ENCODE assay signal across 10 cellular contexts in genomic region chr17:82094931-82095776, GRCh38. TPM values are rescaled to one million over a fixed set of nuclear protein-coding genes. Genes with fewer than 3 reads are reported as not detected.
DNase-seq lines count a peak whose midpoint lies in the region; ATAC-seq and TF ChIP-seq lines count a peak whose summit lies in the region.
"Had no signal": no experiment of that assay in that cellular context is flagged by ENCODE, and none has a peak within 500 bp of the region (broad histone marks: within the 10 kb centered on the region; RNA-seq: fewer than 3 reads in every experiment).

No MANE protein-coding gene starts in this region.

- ATAC-seq in CD4-positive, CD25-positive, alpha-beta regulatory T cell (ENCODE audit: low read depth in 2 of 2), result no peak
- no peak for ATAC-seq in GM18511 (IDR thresholded peaks at IDR 0.05; ENCODE audit: unreplicated experiment)

- H3K79me2 ChIP-seq in neural cell (replicated peaks; ENCODE audit: insufficient read depth, low read length), result peaks cover 24% of the 10 kb centered on the region

- TF ChIP-seq RAD21 in neural cell (conservative IDR thresholded peaks at IDR 0.05), result no peak

- TF ChIP-seq CTCF in brain (conservative IDR thresholded peaks at IDR 0.05), result no peak
- no peak for TF ChIP-seq CTCF in neural cell (IDR thresholded peaks at IDR 0.05; ENCODE audit: poor library complexity, severe bottlenecking)
- TF ChIP-seq CTCF in ascending aorta (IDR thresholded peaks at IDR 0.05), result no peak

- H3K36me3 ChIP-seq in CD4-positive, CD25-positive, alpha-beta regulatory T cell (ENCODE audit: control insufficient read depth, insufficient read depth, low read length), result peaks cover 10% of the 10 kb centered on the region
- H3K36me3 ChIP-seq in neural cell (ENCODE audit: insufficient read depth, low read length) (no peaks in the 10 kb centered on the region), ascending aorta (peaks cover 48 to 56% of the 10 kb centered on the region in 2 donors)

- H3K27ac ChIP-seq in CD4-positive, CD25-positive, alpha-beta regulatory T cell (ENCODE audit: insufficient read depth, low read length, poor library complexity, severe bottlenecking), result no peak overlapping the region
- H3K27ac ChIP-seq in neural cell (ENCODE audit: low read length), result no peak overlapping the region
- H3K27ac ChIP-seq in ascending aorta, result no peak overlapping the region

- intact Hi-C loops in ascending aorta (cut with DNase I), result loop anchor here (5.0 kb wide), 1 partner anchor 168 kb away; the partner anchor contains the start of gene MAFG

- no peaks in the 10 kb centered on the region for H3K9me3 Mint-ChIP-seq in CD4-positive, CD25-positive, alpha-beta regulatory T cell
- no peaks in the 10 kb centered on the region for H3K9me3 Mint-ChIP-seq in brain

- no peaks in the 10 kb centered on the region for H3K27me3 Mint-ChIP-seq in CD4-positive, CD25-positive, alpha-beta regulatory T cell
- no peaks in the 10 kb centered on the region for H3K27me3 Mint-ChIP-seq in brain

- no peaks in the 10 kb centered on the region for H3K9me2 ChIP-seq in neural cell (ENCODE audit: insufficient read depth, low read length)

- no peak overlapping the region for H3K4me2 ChIP-seq in neural cell (ENCODE audit: low read length)

- H3K27ac Mint-ChIP-seq in CD4-positive, CD25-positive, alpha-beta regulatory T cell, result no peak overlapping the region
- H3K27ac Mint-ChIP-seq in brain, result no peak overlapping the region

- no peak overlapping the region for H2AFZ ChIP-seq in neural cell (ENCODE audit: low read depth, low read length)

- DNase-seq in CD4-positive, CD25-positive, alpha-beta regulatory T cell, result no peak
- peak; percentile 33 for DNase-seq in HuH-7.5 (ENCODE audit: low spot score)
- no peak for DNase-seq in ascending aorta (ENCODE audit: low spot score in 2 of 2)
- no peak for DNase-seq in kidney tubule cell (ENCODE audit: low spot score)
- no peak for DNase-seq in NCI-H748 treated with DMSO at 0.1 percent for 48 hours (lab: John Stamatoyannopoulos, UW)
- DNase-seq: Karpas-422, NCI-H524 treated with DMSO at 0.1 percent for 48 hours had no signal

- no peaks in the 10 kb centered on the region for H4K20me1 ChIP-seq in neural cell (ENCODE audit: insufficient read depth)

- no peaks in the 10 kb centered on the region for H3K27me3 ChIP-seq in CD4-positive, CD25-positive, alpha-beta regulatory T cell (ENCODE audit: control insufficient read depth, insufficient read depth, low read length)
- no peaks in the 10 kb centered on the region for H3K27me3 ChIP-seq in neural cell (ENCODE audit: insufficient read depth, low read depth, low read length)
- H3K27me3 ChIP-seq in ascending aorta, result no peaks in the 10 kb centered on the region

- H3K36me3 Mint-ChIP-seq in CD4-positive, CD25-positive, alpha-beta regulatory T cell, result no peaks in the 10 kb centered on the region
- peaks cover 3% of the 10 kb centered on the region for H3K36me3 Mint-ChIP-seq in brain

- H3K4me3 ChIP-seq in CD4-positive, CD25-positive, alpha-beta regulatory T cell (ENCODE audit: low read depth, low read length), result no peak overlapping the region
- H3K4me3 ChIP-seq in neural cell (ENCODE audit: low read length), result peak overlapping the region; percentile 95
- no peak overlapping the region for H3K4me3 ChIP-seq in ascending aorta

- H3K9ac ChIP-seq in neural cell (ENCODE audit: low read length), result no peak overlapping the region

- H3K4me3 Mint-ChIP-seq in CD4-positive, CD25-positive, alpha-beta regulatory T cell, result peak overlapping the region in 3 of 4 donors; percentile 16 to 58 (median 35)
- peak overlapping the region in 3 of 5 experiments; percentile 26 to 82 (median 78) for H3K4me3 Mint-ChIP-seq in brain

- peaks cover 21% of the 10 kb centered on the region for H3K4me1 ChIP-seq in CD4-positive, CD25-positive, alpha-beta regulatory T cell (ENCODE audit: control insufficient read depth, insufficient read depth, low read length, poor library complexity, severe bottlenecking)
- H3K4me1 ChIP-seq in ascending aorta, result peaks cover 14 to 16% of the 10 kb centered on the region in 2 donors

- no peak for TF ChIP-seq EP300 in neural cell (conservative IDR thresholded peaks at IDR 0.05; ENCODE audit: poor library complexity, severe bottlenecking)

- no peaks in the 10 kb centered on the region for H3F3A ChIP-seq in neural cell (ENCODE audit: insufficient read depth, low read length, poor library complexity, severe bottlenecking)

- H3K9me3 ChIP-seq in CD4-positive, CD25-positive, alpha-beta regulatory T cell (ENCODE audit: control insufficient read depth in 2 of 2, low read length in 2 of 2), result no peaks in the 10 kb centered on the region
- H3K9me3 ChIP-seq in neural cell (ENCODE audit: low read length), result no peaks in the 10 kb centered on the region
- H3K9me3 ChIP-seq in ascending aorta, result no peaks in the 10 kb centered on the region

- peaks cover 0 to 13% (median 2%) of the 10 kb centered on the region in 4 donors for H3K4me1 Mint-ChIP-seq in CD4-positive, CD25-positive, alpha-beta regulatory T cell
- H3K4me1 Mint-ChIP-seq in brain, result peaks cover 13% of the 10 kb centered on the region

TF ChIP-seq in neural cell, 6 proteins besides CTCF, POLR2A, EP300 and RAD21:
- no peak for TF ChIP-seq SMC3 (conservative IDR thresholded peaks at IDR 0.05; ENCODE audit: poor library complexity)
- TF ChIP-seq REST (IDR thresholded peaks at IDR 0.05; ENCODE audit: borderline replicate concordance), result no peak
- TF ChIP-seq MXI1 (conservative IDR thresholded peaks at IDR 0.05; ENCODE audit: poor library complexity, severe bottlenecking), result no peak

RNA-seq across cellular contexts. Expression of gene FASN, which starts 2.9 kb away (rescaled TPM):
- 153 TPM for total RNA-seq in CD4-positive, CD25-positive, alpha-beta regulatory T cell
- polyA plus RNA-seq in CD4-positive, CD25-positive, alpha-beta regulatory T cell, result under 1 TPM; 0.23 to 0.93 (median 0.59) TPM
- polyA plus RNA-seq in brain (ENCODE audit: insufficient read depth, low read depth, low replicate concordance) (170 TPM), neural cell (26.4 and 31.5 TPM in 2 replicates)
- polyA minus RNA-seq in neural cell, result 94.6 and 112 TPM in 2 replicates
- total RNA-seq in ascending aorta, result 90.9 TPM

RNA-seq across cellular contexts. Expression of gene DUS1L, which starts 29.6 kb away (rescaled TPM):
- total RNA-seq in CD4-positive, CD25-positive, alpha-beta regulatory T cell, result 128 TPM
- polyA plus RNA-seq in CD4-positive, CD25-positive, alpha-beta regulatory T cell, result 10 to 100 TPM; 49.3 to 91.5 (median 62.3) TPM
- polyA plus RNA-seq in brain (ENCODE audit: insufficient read depth, low read depth, low replicate concordance) (110 TPM), neural cell (100 and 115 TPM in 2 replicates)
- 28.4 and 33.1 TPM in 2 replicates for polyA minus RNA-seq in neural cell
- 111 TPM for total RNA-seq in ascending aorta

RNA-seq across cellular contexts. Expression of gene GPS1, which starts 43.5 kb away (rescaled TPM):
- total RNA-seq in CD4-positive, CD25-positive, alpha-beta regulatory T cell, result 87.5 TPM
- 100 to 1,000 TPM; 128 to 170 (median 162) TPM for polyA plus RNA-seq in CD4-positive, CD25-positive, alpha-beta regulatory T cell
- polyA plus RNA-seq in brain (ENCODE audit: insufficient read depth, low read depth, low replicate concordance) (231 TPM), neural cell (170 and 215 TPM in 2 replicates)
- polyA minus RNA-seq in neural cell, result 106 and 121 TPM in 2 replicates
- 42.1 TPM for total RNA-seq in ascending aorta

RNA-seq across cellular contexts. Expression of gene RFNG, which starts 43.5 kb away (rescaled TPM):
- total RNA-seq in CD4-positive, CD25-positive, alpha-beta regulatory T cell, result 35.1 TPM
- polyA plus RNA-seq in CD4-positive, CD25-positive, alpha-beta regulatory T cell, result 1 to 10 TPM; 3.2 to 5.6 (median 4.4) TPM
- polyA plus RNA-seq in brain (ENCODE audit: insufficient read depth, low read depth, low replicate concordance) (45.0 TPM), neural cell (176 and 200 TPM in 2 replicates)
- polyA minus RNA-seq in neural cell, result 20.8 and 27.0 TPM in 2 replicates
- total RNA-seq in ascending aorta, result 73.7 TPM

RNA-seq across cellular contexts. Expression of gene DCXR, which starts 57.7 kb away (rescaled TPM):
- 96.9 TPM for total RNA-seq in CD4-positive, CD25-positive, alpha-beta regulatory T cell
- polyA plus RNA-seq in CD4-positive, CD25-positive, alpha-beta regulatory T cell, result 100 to 1,000 TPM; 125 to 150 (median 131) TPM
- polyA plus RNA-seq in brain (ENCODE audit: insufficient read depth, low read depth, low replicate concordance) (170 TPM), neural cell (129 and 148 TPM in 2 replicates)
- 35.3 and 35.5 TPM in 2 replicates for polyA minus RNA-seq in neural cell
- total RNA-seq in ascending aorta, result 160 TPM

Comparison
In these comparisons a context has a peak if more than half of its experiments do, and no peak if none do; other contexts are left out.
1. RNA of gene FASN, which starts 2.9 kb away (polyA plus RNA-seq): 170 TPM in brain (single experiment) and 26.4 to 31.5 TPM in neural cell; 0.23 to 0.93 TPM in CD4-positive, CD25-positive, alpha-beta regulatory T cell; every median in the first group is over 10 times any median in the second.